14 cellular contexts compared by ENCODE assay signal in genomic region chr10:31359979-31360378, GRCh38. TPM values are rescaled to one million over a fixed set of nuclear protein-coding genes. Genes with fewer than 3 reads are reported as not detected.
DNase-seq lines count a peak whose midpoint lies in the region; ATAC-seq, FAIRE-seq and TF ChIP-seq lines count a peak whose summit lies in the region.
"Had no signal": no experiment of that assay in that cellular context is flagged by ENCODE, and none has a peak within 500 bp of the region (broad histone marks: within the 10 kb centered on the region; RNA-seq: fewer than 3 reads in every experiment).

No MANE protein-coding gene starts in this region.

- H3K4ac ChIP-seq in trophoblast cell (ENCODE audit: low read depth, low read length), result no peak overlapping the region

- H4K12ac ChIP-seq in trophoblast cell (ENCODE audit: low read depth, low read length), result no peak overlapping the region

- TF ChIP-seq EP300 in HepG2 (IDR thresholded peaks at IDR 0.05; ENCODE audit: low read depth in 2 of 2, low read length in 2 of 2), result no peak
- no peak for TF ChIP-seq EP300 in HepG2 (CRISPR knock-in tag; IDR thresholded peaks at IDR 0.05; ENCODE audit: borderline replicate concordance)

- TF ChIP-seq CTCF in HepG2 (CRISPR knock-in tag; IDR thresholded peaks at IDR 0.05), result no peak

- no peak overlapping the region for H4K91ac ChIP-seq in trophoblast cell (ENCODE audit: low read depth, low read length)

- H2AFZ ChIP-seq in HepG2 (ENCODE audit: low read length) (no peak overlapping the region), trophoblast cell (ENCODE audit: insufficient read depth, low read length, poor library complexity) (no peak overlapping the region)

- no peak for FAIRE-seq in HepG2 (lab: Jason Lieb, UNC)

- no peak overlapping the region for H2BK120ac ChIP-seq in trophoblast cell (ENCODE audit: insufficient read depth, low read length, poor library complexity)

- no peak overlapping the region for H2BK12ac ChIP-seq in trophoblast cell (ENCODE audit: low read length)

- H3K4me1 ChIP-seq in HepG2 (ENCODE audit: insufficient read depth, low read length) (peaks cover 16% of the 10 kb centered on the region), trophoblast cell (ENCODE audit: control insufficient read depth in 1 of 2, insufficient read depth in 2 of 2, low read length in 2 of 2) (no peaks in the 10 kb centered on the region)
- H3K4me1 ChIP-seq: BLaER1 had no signal

- WGBS in HepG2 (ENCODE audit: low lambda C conversion rate), result 94% methylated on average over 1 of the region's 1 CpG
- no CpG with 5 or more reads among the region's 1 CpG for WGBS in trophoblast cell (ENCODE audit: extremely low coverage, insufficient coverage, insufficient read length)

- TF ChIP-seq POLR2A in HepG2 (IDR thresholded peaks at IDR 0.05; ENCODE audit: insufficient read depth in 1 of 2, low read depth in 2 of 2, low read length in 2 of 2), result no peak
- no peak for TF ChIP-seq POLR2A in erythroblast (IDR thresholded peaks at IDR 0.05; ENCODE audit: low read length)

- ATAC-seq in HepG2, result peak; percentile 61
- ATAC-seq: effector memory CD8-positive, alpha-beta T cell; HCT116; naive thymus-derived CD8-positive, alpha-beta T cell had no signal

- H3K23ac ChIP-seq in trophoblast cell (ENCODE audit: low read length), result no peak overlapping the region

- peak; percentile 38 for DNase-seq in DMS153 (lab: John Stamatoyannopoulos, UW)
- DNase-seq in LoVo (ENCODE audit: low spot score), result peak; percentile 13
- DNase-seq in NCI-H82 (lab: John Stamatoyannopoulos, UW), result peak; percentile 72
- peak; percentile 66 for DNase-seq in HepG2 (ENCODE audit: low spot score)
- DNase-seq in trophoblast cell, result no peak
- no peak for DNase-seq in erythroblast (lab: John Stamatoyannopoulos, UW)
- DNase-seq in stimulated activated CD4-positive, alpha-beta T cell treated with anti-CD3 and anti-CD28 coated beads, Interleukin-12 subunit alpha, Interleukin-12 subunit beta, amount 100 ng/mL, for 4 hours, result no peak
- DNase-seq in posterior vena cava (ENCODE audit: low spot score), result no peak
- DNase-seq: effector memory CD8-positive, alpha-beta T cell; naive thymus-derived CD8-positive, alpha-beta T cell; NCI-H1048; Peyer's patch had no signal

- CTCF ChIA-PET in HepG2 (lab: Yijun Ruan, JAX; ENCODE audit: low intra/inter-chr PET ratio, low total read pairs), result no interaction called here

- H3K36me3 ChIP-seq in HepG2 (replicated peaks in 1 of 2; ENCODE audit: control insufficient read depth in 1 of 2, insufficient read depth in 2 of 2, low read length in 2 of 2) (no peaks in the 10 kb centered on the region), trophoblast cell (ENCODE audit: control insufficient read depth in 1 of 2, insufficient read depth in 2 of 2, low read length in 2 of 2) (no peaks in the 10 kb centered on the region)
- H3K36me3 ChIP-seq: Peyer's patch had no signal

- H2BK5ac ChIP-seq in trophoblast cell (ENCODE audit: low read depth, low read length, poor library complexity), result no peak overlapping the region

- no peak overlapping the region; the same call in 1 of the 2 replicates for H3K4me2 ChIP-seq in HepG2 (ENCODE audit: low read depth, low read length)
- no peak overlapping the region for H3K4me2 ChIP-seq in trophoblast cell (ENCODE audit: low read length)
- H3K4me2 ChIP-seq: BLaER1 had no signal

- H3K4me3 ChIP-seq in HepG2 (replicated peaks in 1 of 3; ENCODE audit: insufficient read depth in 1 of 3, low read depth in 2 of 3, low read length in 3 of 3) (no peak overlapping the region), trophoblast cell (ENCODE audit: low read depth, low read length) (no peak overlapping the region)
- H3K4me3 ChIP-seq: BLaER1, Peyer's patch had no signal

- no peaks in the 10 kb centered on the region for H3K79me1 ChIP-seq in trophoblast cell (ENCODE audit: low read length)

- BruUV-seq in HepG2 (replicated peaks; lab: Mats Ljungman, UMichigan), result no TSS peak

- H3K9me3 ChIP-seq in HepG2 (ENCODE audit: low read length) (no peaks in the 10 kb centered on the region), trophoblast cell (ENCODE audit: insufficient read depth, low read depth, low read length) (peaks cover 19% of the 10 kb centered on the region)
- H3K9me3 ChIP-seq: Peyer's patch had no signal

- H3K79me2 ChIP-seq in HepG2 (ENCODE audit: insufficient read depth, low read length), result peaks cover 27% of the 10 kb centered on the region
- H3K79me2 ChIP-seq in trophoblast cell (ENCODE audit: control insufficient read depth, insufficient read depth, low read length, poor library complexity), result no peaks in the 10 kb centered on the region

- H3K27me3 ChIP-seq in HepG2 (ENCODE audit: control insufficient read depth in 1 of 2, insufficient read depth in 2 of 2, low read length in 2 of 2) (no peaks in the 10 kb centered on the region), trophoblast cell (ENCODE audit: insufficient read depth, low read length) (no peaks in the 10 kb centered on the region)
- H3K27me3 ChIP-seq: BLaER1, Peyer's patch had no signal

- intact Hi-C loops in HepG2 (cut with micrococcal nuclease; ENCODE audit: unreplicated experiment), result no loop called here
- intact Hi-C loops in posterior vena cava (cut with DNase I), result no loop called here

- H3K27ac ChIP-seq in HepG2 (ENCODE audit: extremely low read length, insufficient read depth, low read length) (no peak overlapping the region), trophoblast cell (ENCODE audit: low read depth, low read length) (no peak overlapping the region)
- H3K27ac ChIP-seq: BLaER1, Peyer's patch had no signal

- no peak overlapping the region for H4K8ac ChIP-seq in trophoblast cell (ENCODE audit: low read depth, low read length)

- no peak overlapping the region for H3K18ac ChIP-seq in trophoblast cell (ENCODE audit: low read length)

- H2AK5ac ChIP-seq in trophoblast cell (ENCODE audit: low read length), result no peak overlapping the region

- H3K9ac ChIP-seq in HepG2 (ENCODE audit: insufficient read depth, low read depth, low read length), result no peak overlapping the region
- H3K9ac ChIP-seq in trophoblast cell (ENCODE audit: low read length), result no peak overlapping the region
- H3K9ac ChIP-seq: BLaER1 had no signal

- in situ Hi-C loops in HepG2 (cut with HindIII; ENCODE audit: extremely low pct_ligation_motif_present, low pct_unique_long_range_greater_than_20kb), result no loop called here

- POLR2A ChIA-PET in HepG2 (lab: Yijun Ruan, JAX), result no interaction called here

- peaks cover 13% of the 10 kb centered on the region for H4K20me1 ChIP-seq in HepG2 (ENCODE audit: insufficient read depth, low read length)
- H4K20me1 ChIP-seq: BLaER1 had no signal

- no peak for TF ChIP-seq RAD21 in HepG2 (CRISPR knock-in tag; IDR thresholded peaks at IDR 0.05)

- no peak overlapping the region for H3K14ac ChIP-seq in trophoblast cell (ENCODE audit: low read length)

TF ChIP-seq in HepG2, 621 proteins besides CTCF, POLR2A, EP300 and RAD21:
- TF ChIP-seq ZNF576 (CRISPR knock-in tag; IDR thresholded peaks at IDR 0.05), result no peak
- 0 out of 2 replicates have a peak, but pooled peaks have one; percentile 28 for TF ChIP-seq NR2F6 (IDR thresholded peaks at IDR 0.05)
- TF ChIP-seq NR2F6 (CRISPR knock-in tag; IDR thresholded peaks at IDR 0.05), result no peak
- TF ChIP-seq KLF12 (CRISPR knock-in tag; IDR thresholded peaks at IDR 0.05; ENCODE audit: borderline replicate concordance), result no peak
- 0 out of 2 replicates have a peak, but pooled peaks have one; percentile 36 for TF ChIP-seq NFIC (IDR thresholded peaks at IDR 0.05; ENCODE audit: low read length)
- peak; percentile 40 for TF ChIP-seq HNF4A (CRISPR knock-in tag; IDR thresholded peaks at IDR 0.05)
- TF ChIP-seq LBX2 (CRISPR knock-in tag; IDR thresholded peaks at IDR 0.05; ENCODE audit: borderline replicate concordance), result no peak
- no peak for TF ChIP-seq FOXC1 (CRISPR knock-in tag; IDR thresholded peaks at IDR 0.05; ENCODE audit: borderline replicate concordance)
- peak; percentile 73 for TF ChIP-seq HNRNPL (IDR thresholded peaks at IDR 0.05; ENCODE audit: low read depth, low read length)
- no peak for TF ChIP-seq MED8 (CRISPR knock-in tag; IDR thresholded peaks at IDR 0.05; ENCODE audit: insufficient replicate concordance)

RNA-seq across cellular contexts. Expression of gene ZEB1, which starts 41.0 kb away (rescaled TPM):
- total RNA-seq in HepG2 (2016; rRNA removed; fragmentation: Illumina TruSeq; extraction: Trizol), result 18.0 and 24.7 TPM in 2 replicates
- total RNA-seq in HepG2 (2016; cell fraction: cytosol; rRNA removed; fragmentation: Illumina TruSeq; extraction: Trizol; ENCODE audit: low read depth), result 73.2 and 85.5 TPM in 2 replicates
- total RNA-seq in HepG2 (2016; cell fraction: insoluble cytoplasmic fraction; rRNA removed; fragmentation: Illumina TruSeq; extraction: Trizol), result 16.1 and 19.9 TPM in 2 replicates
- total RNA-seq in HepG2 (2016; cell fraction: membrane; rRNA removed; fragmentation: Illumina TruSeq; extraction: Trizol), result 20.1 and 23.3 TPM in 2 replicates
- total RNA-seq in HepG2 (2016; cell fraction: nucleus; rRNA removed; fragmentation: Illumina TruSeq; extraction: Trizol), result 34.1 and 37.0 TPM in 2 replicates
- 8.3 and 9.6 TPM in 2 replicates for polyA plus RNA-seq in HepG2 (2011; rRNA removed)
- 3.6 and 5.9 TPM in 2 replicates for polyA plus RNA-seq in HepG2 (2011; cell fraction: cytosol; rRNA removed)
- polyA plus RNA-seq in HepG2 (2011; cell fraction: nucleus; rRNA removed), result 7.5 and 8.9 TPM in 2 replicates
- polyA plus RNA-seq in HepG2 (2012), result 10.1 and 15.2 TPM in 2 replicates
- 0.21 and 0.23 TPM in 2 replicates for polyA plus RNA-seq in HepG2 (2016; cell fraction: cytosol; fragmentation: Illumina TruSeq; extraction: Trizol; ENCODE audit: low read depth)
- polyA plus RNA-seq in HepG2 (2016; cell fraction: insoluble cytoplasmic fraction; fragmentation: Illumina TruSeq; extraction: Trizol; ENCODE audit: low read depth), result 9.3 and 9.7 TPM in 2 replicates
- polyA plus RNA-seq in HepG2 (2016; cell fraction: membrane; fragmentation: Illumina TruSeq; extraction: Trizol; ENCODE audit: low read depth), result 0.95 and 1.2 TPM in 2 replicates
- polyA plus RNA-seq in HepG2 (2016; cell fraction: nucleus; fragmentation: Illumina TruSeq; extraction: Trizol; ENCODE audit: insufficient read depth, low read depth), result 12.4 and 14.4 TPM in 2 replicates
- 12.9 and 14.6 TPM in 2 replicates for polyA minus RNA-seq in HepG2 (2011; rRNA and poly(A)+ RNA removed; ENCODE audit: low replicate concordance)
- 15.5 and 18.0 TPM in 2 replicates for polyA minus RNA-seq in HepG2 (2011; cell fraction: cytosol; rRNA and poly(A)+ RNA removed)
- polyA minus RNA-seq in HepG2 (2011; cell fraction: nucleus; rRNA and poly(A)+ RNA removed), result 102 and 117 TPM in 2 replicates
- 0.41 and 0.49 TPM in 2 replicates for polyA plus RNA-seq in trophoblast cell (2013)
- total RNA-seq in posterior vena cava, result 100 to 1,000 TPM; 118 to 141 TPM

Comparison
In these comparisons a context has a peak if more than half of its experiments do, and no peak if none do; other contexts are left out.
1. DNase-seq: peak in DMS153 (single experiment), LoVo (single experiment), NCI-H82 (single experiment) and HepG2 (single experiment); none in trophoblast cell (0 of 2), erythroblast (0 of 2), stimulated activated CD4-positive, alpha-beta T cell treated with anti-CD3 and anti-CD28 coated beads, Interleukin-12 subunit alpha, Interleukin-12 subunit beta, amount 100 ng/mL, for 4 hours (single experiment) and posterior vena cava (single experiment).